ENCODE assay signal across 25 cellular contexts in the genomic region with DNA sequence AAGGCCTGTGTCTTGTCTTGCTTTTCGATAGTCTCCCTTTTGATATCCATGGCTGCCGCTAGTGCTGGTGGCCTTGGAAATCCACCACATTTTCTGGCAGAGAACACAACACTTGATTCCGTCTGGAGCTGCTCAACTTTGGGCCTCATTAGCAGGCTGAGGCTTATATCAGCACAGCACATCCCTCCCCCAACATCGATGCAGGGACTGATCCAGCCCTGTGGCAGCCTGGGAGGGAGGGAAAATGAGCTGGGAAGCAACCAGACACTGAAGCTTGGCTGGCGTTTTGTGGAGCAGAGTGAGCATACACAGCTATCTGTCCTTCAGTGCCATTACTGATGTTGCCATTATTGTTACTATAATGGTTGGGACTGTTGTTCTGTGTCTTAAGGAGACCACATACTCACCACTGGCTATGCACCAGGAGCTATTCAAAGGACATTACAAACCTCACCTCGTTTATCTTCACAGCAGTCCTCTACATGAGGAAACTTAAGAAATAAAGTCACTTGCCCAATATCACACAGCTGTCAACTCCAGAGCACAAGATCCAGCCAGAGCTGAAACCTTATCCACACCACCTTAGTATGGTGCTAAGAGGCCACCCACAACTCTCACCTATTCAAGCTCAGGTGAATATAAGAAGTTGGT.
"Had no signal": no experiment of that assay in that cellular context is flagged by ENCODE, and none has a peak within 500 bp of the region (broad histone marks: within the 10 kb centered on the region; RNA-seq: fewer than 3 reads in every experiment).

No MANE protein-coding gene starts in this region.

- H3K4me1 ChIP-seq: body of pancreas, esophagus muscularis mucosa, foreskin keratinocyte, heart right ventricle, lower lobe of right lung, prostate gland, sigmoid colon, tibial nerve had no signal

- FAIRE-seq: colon had no signal

- ATAC-seq: activated CD4-positive, alpha-beta T cell treated with anti-CD3 and anti-CD28 coated beads for 36 hours; activated T-cell treated with anti-CD3 and anti-CD28 coated beads, Interleukin-2, amount 50 U/mL, for 72 hours; body of pancreas; foreskin keratinocyte; heart right ventricle; lower lobe of right lung; stimulated activated memory B cell treated with anti-CD40 and anti-IgM and Interleukin-4, amounts not matched to agents 10 μg/mL and 1 μg/mL and 100 μg/mL, for 72 hours; stimulated activated naive CD8-positive, alpha-beta T cell treated with anti-CD3 and anti-CD28 coated beads, Interleukin-15, amount 100 ng/mL, for 72 hours had no signal

- H3K4me3 ChIP-seq: body of pancreas, esophagus muscularis mucosa, heart right ventricle, lower lobe of right lung, prostate gland, sigmoid colon, smooth muscle cell, tibial nerve had no signal

- H3K9me3 ChIP-seq: body of pancreas, esophagus muscularis mucosa, heart right ventricle, lower lobe of right lung, neutrophil, prostate gland, sigmoid colon, tibial nerve had no signal

- H3K36me3 ChIP-seq: lower lobe of right lung, neutrophil, prostate gland, sigmoid colon had no signal

- H3K27me3 ChIP-seq: body of pancreas, esophagus muscularis mucosa, foreskin keratinocyte, heart right ventricle, neutrophil, sigmoid colon, tibial nerve had no signal

- DNase-seq: activated CD4-positive, alpha-beta T cell treated with anti-CD3 and anti-CD28 coated beads for 36 hours; activated CD4-positive, CD25-positive, alpha-beta regulatory T cell; activated naive CD4-positive, alpha-beta T cell; activated T-cell treated with anti-CD3 and anti-CD28 coated beads for 4 hours; activated T-cell treated with anti-CD3 and anti-CD28 coated beads, Interleukin-2, amount 50 U/mL, for 72 hours; aorta; body of pancreas; dermis blood vessel endothelial cell; effector CD4-positive, alpha-beta T cell; foreskin keratinocyte; heart right ventricle; lower lobe of right lung; mesenchymal stem cell; sigmoid colon; stimulated activated CD4-positive, alpha-beta T cell treated with anti-CD3 and anti-CD28 coated beads, Interleukin-1b, Interleukin-23, amount 100 ng/mL, for 48 hours; stimulated activated CD4-positive, alpha-beta T cell treated with anti-CD3 and anti-CD28 coated beads, Interleukin-4, amount 100 ng/mL, for 4 hours; stimulated activated CD8-positive, alpha-beta memory T cell treated with anti-CD3 and anti-CD28 coated beads, Interleukin-4, amount 100 ng/mL, for 48 hours; stimulated activated naive CD8-positive, alpha-beta T cell treated with anti-CD3 and anti-CD28 coated beads, Interleukin-15, amount 100 ng/mL, for 72 hours had no signal

- H3K27ac ChIP-seq: body of pancreas, esophagus muscularis mucosa, foreskin keratinocyte, heart right ventricle, lower lobe of right lung, neutrophil, prostate gland, sigmoid colon, tibial nerve had no signal

- H3K4me2 ChIP-seq: smooth muscle cell had no signal
